Comparison of ENCODE assay signal across 29 cellular contexts in the genomic region with DNA sequence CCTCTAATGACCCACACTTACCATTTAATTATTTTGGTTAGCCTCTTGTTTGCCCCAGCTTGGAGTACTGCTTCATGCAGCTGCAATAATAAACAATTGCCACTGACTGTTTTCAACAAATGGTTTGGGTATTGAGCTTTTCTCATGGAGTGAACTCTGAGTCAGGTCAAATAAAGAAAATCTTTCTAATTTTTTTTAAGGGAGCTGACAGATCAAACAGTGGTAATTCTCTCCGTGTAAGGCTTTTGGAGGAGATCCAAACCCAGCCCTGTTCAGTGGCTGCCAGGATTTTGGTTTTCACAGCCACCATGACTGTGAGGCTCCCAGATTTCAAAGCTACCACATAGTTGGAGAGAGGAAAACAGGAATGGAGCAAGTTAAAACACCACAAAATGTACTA.
DNase-seq lines count a peak whose midpoint lies in the region; FAIRE-seq and TF ChIP-seq lines count a peak whose summit lies in the region.
"Had no signal": no experiment of that assay in that cellular context is flagged by ENCODE, and none has a peak within 500 bp of the region (broad histone marks: within the 10 kb centered on the region; RNA-seq: fewer than 3 reads in every experiment).

No MANE protein-coding gene starts in this region.

- H3K36me3 Mint-ChIP-seq in astrocyte (ENCODE audit: low read depth, unreplicated experiment), result no peaks in the 10 kb centered on the region
- H3K36me3 Mint-ChIP-seq: activated naive CD8-positive, alpha-beta T cell; type B pancreatic cell had no signal

- H3K9ac ChIP-seq in astrocyte (ENCODE audit: low read length) (no peak overlapping the region), fibroblast of lung (ENCODE audit: insufficient read depth, low read length) (no peak overlapping the region)

- H3K27ac Mint-ChIP-seq in astrocyte (ENCODE audit: unreplicated experiment), result no peak overlapping the region
- H3K27ac Mint-ChIP-seq: activated CD4-positive, alpha-beta T cell treated with anti-CD3 and anti-CD28 coated beads, Interleukin-2, amount 10 ng/mL, durations not matched to agents 7 days and 5 days; activated naive CD8-positive, alpha-beta T cell; activated T-helper 17 cell treated with anti-CD3 and anti-CD28 coated beads, Interleukin-2, amount 50 U/mL, for 72 hours; natural killer cell; T-helper 1 cell treated with Interleukin-12 subunit alpha and Interleukin-12 subunit beta and Interleukin-4 antibody, amounts not matched to agents 30 μg/mL and 1 μg/mL, for 36 hours; type B pancreatic cell had no signal

- H3K9me3 ChIP-seq in astrocyte (ENCODE audit: insufficient read depth, low read depth, low read length) (peaks cover 2% of the 10 kb centered on the region), fibroblast of lung (ENCODE audit: control insufficient read depth, insufficient read depth, low read depth, low read length) (no peaks in the 10 kb centered on the region)
- H3K9me3 ChIP-seq: body of pancreas, Caco-2, ovary, right lobe of liver, SJSA1 had no signal

- H3K4me1 ChIP-seq in astrocyte (ENCODE audit: insufficient read depth, low read length) (no peaks in the 10 kb centered on the region), fibroblast of lung (ENCODE audit: control insufficient read depth, extremely low read depth, insufficient read depth, low read length) (no peaks in the 10 kb centered on the region)
- H3K4me1 ChIP-seq: right lobe of liver, SJSA1 had no signal

- peak; percentile 15 for DNase-seq in SHP77 treated with DMSO at 0.1 percent for 48 hours (lab: John Stamatoyannopoulos, UW)
- DNase-seq in SHP77 (lab: John Stamatoyannopoulos, UW), result no peak
- peak; percentile 67 for DNase-seq in astrocyte (ENCODE audit: low read depth)
- peak; percentile 70 to 71 for DNase-seq in fibroblast of lung (ENCODE audit: low read depth in 2 of 2)
- DNase-seq in NOMO-1 treated with dmso at 0.1 percent for 144 hours (lab: John Stamatoyannopoulos, UW; ENCODE audit: unreplicated experiment), result no peak
- DNase-seq in stimulated activated CD8-positive, alpha-beta memory T cell treated with anti-CD3 and anti-CD28 coated beads, Interleukin-4, amount 100 ng/mL, for 48 hours, result no peak
- no peak for DNase-seq in D721Med (ENCODE audit: insufficient read length, low spot score)
- DNase-seq in GM19238 (ENCODE audit: insufficient read length, low spot score), result no peak
- DNase-seq: activated CD4-positive, alpha-beta T cell treated with anti-CD3 and anti-CD28 coated beads, Interleukin-2, amount 10 ng/mL, durations not matched to agents 7 days and 5 days; body of pancreas; Caco-2; cortex of kidney; glutamatergic neuron; KBM-7; left cardiac atrium; natural killer cell; NCI-H1048; NCI-H187; NCI-H2227 treated with DMSO at 0.1 percent for 48 hours; ovary; right lobe of liver; stimulated activated CD4-positive, alpha-beta T cell treated with anti-CD3 and anti-CD28 coated beads, Interleukin-15, amount 100 ng/mL, for 24 hours had no signal

- H3K27me3 ChIP-seq in astrocyte (ENCODE audit: insufficient read depth, low read length), result no peaks in the 10 kb centered on the region
- no peaks in the 10 kb centered on the region for H3K27me3 ChIP-seq in fibroblast of lung (ENCODE audit: control insufficient read depth, insufficient read depth, low read length)
- H3K27me3 ChIP-seq: body of pancreas, ovary, right lobe of liver, SJSA1 had no signal

- no peaks in the 10 kb centered on the region for H4K20me1 ChIP-seq in astrocyte (ENCODE audit: insufficient read depth, low read length)
- no peaks in the 10 kb centered on the region for H4K20me1 ChIP-seq in fibroblast of lung (ENCODE audit: control insufficient read depth, extremely low read depth, insufficient read depth, low read length)

- no peaks in the 10 kb centered on the region for H3K79me2 ChIP-seq in astrocyte (ENCODE audit: insufficient read depth, low read length)
- no peaks in the 10 kb centered on the region for H3K79me2 ChIP-seq in fibroblast of lung (ENCODE audit: control insufficient read depth, insufficient read depth, low read length)

- H3K27me3 Mint-ChIP-seq in astrocyte (ENCODE audit: low read depth, unreplicated experiment), result no peaks in the 10 kb centered on the region

- peaks cover 1% of the 10 kb centered on the region for H3K9me3 Mint-ChIP-seq in astrocyte (ENCODE audit: unreplicated experiment)
- H3K9me3 Mint-ChIP-seq: activated CD4-positive, alpha-beta T cell treated with anti-CD3 and anti-CD28 coated beads, Interleukin-2, amount 10 ng/mL, durations not matched to agents 7 days and 5 days; T-helper 1 cell treated with Interleukin-12 subunit alpha and Interleukin-12 subunit beta and Interleukin-4 antibody, amounts not matched to agents 30 μg/mL and 1 μg/mL, for 36 hours had no signal

- H3K36me3 ChIP-seq in astrocyte (ENCODE audit: insufficient read depth, low read length) (no peaks in the 10 kb centered on the region), fibroblast of lung (ENCODE audit: control insufficient read depth, insufficient read depth, low read length) (no peaks in the 10 kb centered on the region)
- H3K36me3 ChIP-seq: ovary, right lobe of liver, SJSA1 had no signal

- H2AFZ ChIP-seq in astrocyte (ENCODE audit: low read depth, low read length) (no peak overlapping the region), fibroblast of lung (ENCODE audit: low read length) (no peak overlapping the region)

- H3K4me2 ChIP-seq in astrocyte (ENCODE audit: low read length), result no peak overlapping the region
- H3K4me2 ChIP-seq in fibroblast of lung (ENCODE audit: extremely low read depth, insufficient read depth, low read length), result no peak overlapping the region
- H3K4me2 ChIP-seq: A549 had no signal

- H3K4me3 ChIP-seq in astrocyte (ENCODE audit: insufficient read depth, low read depth, low read length) (no peak overlapping the region), fibroblast of lung (replicated peaks in 1 of 4; ENCODE audit: control extremely low read depth in 1 of 4, insufficient read depth in 1 of 4, low read depth in 3 of 4, low read length in 4 of 4) (no peak overlapping the region)
- H3K4me3 ChIP-seq: A549, body of pancreas, ovary, right lobe of liver, SJSA1 had no signal

- no peak overlapping the region for H3K27ac ChIP-seq in astrocyte (ENCODE audit: low read depth, low read length)
- H3K27ac ChIP-seq in fibroblast of lung (ENCODE audit: insufficient read depth, low read length), result no peak overlapping the region
- H3K27ac ChIP-seq: A549, body of pancreas, ovary, right lobe of liver, SJSA1 had no signal

- FAIRE-seq in astrocyte (lab: Jason Lieb, UNC) (no peak), D721Med (lab: Jason Lieb, UNC) (no peak)
- FAIRE-seq: A549, H54 had no signal

- H3K4me1 Mint-ChIP-seq in astrocyte (ENCODE audit: low read depth, unreplicated experiment), result peaks cover 10% of the 10 kb centered on the region
- H3K4me1 Mint-ChIP-seq: activated CD4-positive, alpha-beta T cell treated with anti-CD3 and anti-CD28 coated beads, Interleukin-2, amount 10 ng/mL, durations not matched to agents 7 days and 5 days; activated T-helper 17 cell treated with anti-CD3 and anti-CD28 coated beads, Interleukin-2, amount 50 U/mL, for 72 hours; natural killer cell had no signal

- no peak overlapping the region for H3K4me3 Mint-ChIP-seq in astrocyte (ENCODE audit: unreplicated experiment)
- H3K4me3 Mint-ChIP-seq: activated CD4-positive, alpha-beta T cell treated with anti-CD3 and anti-CD28 coated beads, Interleukin-2, amount 10 ng/mL, durations not matched to agents 7 days and 5 days; activated naive CD8-positive, alpha-beta T cell; activated T-helper 17 cell treated with anti-CD3 and anti-CD28 coated beads, Interleukin-2, amount 50 U/mL, for 72 hours; natural killer cell; T-helper 1 cell treated with Interleukin-12 subunit alpha and Interleukin-12 subunit beta and Interleukin-4 antibody, amounts not matched to agents 30 μg/mL and 1 μg/mL, for 36 hours; type B pancreatic cell had no signal

- no peak for TF ChIP-seq CTCF in astrocyte (IDR thresholded peaks at IDR 0.05; ENCODE audit: insufficient read depth, low read depth, low read length)
- TF ChIP-seq CTCF in fibroblast of lung (conservative IDR thresholded peaks at IDR 0.05 in 1 of 2, IDR thresholded peaks at IDR 0.05 in 1 of 2; ENCODE audit: low read depth in 1 of 2, low read length in 2 of 2), result no peak
- TF ChIP-seq CTCF in D721Med (IDR thresholded peaks at IDR 0.05; ENCODE audit: insufficient read depth, missing control alignments), result no peak

Comparison
In these comparisons a context has a peak if more than half of its experiments do, and no peak if none do; other contexts are left out.
1. DNase-seq: peak in SHP77 treated with DMSO at 0.1 percent for 48 hours (single experiment), astrocyte (single experiment) and fibroblast of lung (2 of 2); none in SHP77 (0 of 2), NOMO-1 treated with dmso at 0.1 percent for 144 hours (single experiment), stimulated activated CD8-positive, alpha-beta memory T cell treated with anti-CD3 and anti-CD28 coated beads, Interleukin-4, amount 100 ng/mL, for 48 hours (single experiment), D721Med (single experiment) and GM19238 (single experiment).